8 cellular contexts compared by ENCODE assay signal in the genomic region with DNA sequence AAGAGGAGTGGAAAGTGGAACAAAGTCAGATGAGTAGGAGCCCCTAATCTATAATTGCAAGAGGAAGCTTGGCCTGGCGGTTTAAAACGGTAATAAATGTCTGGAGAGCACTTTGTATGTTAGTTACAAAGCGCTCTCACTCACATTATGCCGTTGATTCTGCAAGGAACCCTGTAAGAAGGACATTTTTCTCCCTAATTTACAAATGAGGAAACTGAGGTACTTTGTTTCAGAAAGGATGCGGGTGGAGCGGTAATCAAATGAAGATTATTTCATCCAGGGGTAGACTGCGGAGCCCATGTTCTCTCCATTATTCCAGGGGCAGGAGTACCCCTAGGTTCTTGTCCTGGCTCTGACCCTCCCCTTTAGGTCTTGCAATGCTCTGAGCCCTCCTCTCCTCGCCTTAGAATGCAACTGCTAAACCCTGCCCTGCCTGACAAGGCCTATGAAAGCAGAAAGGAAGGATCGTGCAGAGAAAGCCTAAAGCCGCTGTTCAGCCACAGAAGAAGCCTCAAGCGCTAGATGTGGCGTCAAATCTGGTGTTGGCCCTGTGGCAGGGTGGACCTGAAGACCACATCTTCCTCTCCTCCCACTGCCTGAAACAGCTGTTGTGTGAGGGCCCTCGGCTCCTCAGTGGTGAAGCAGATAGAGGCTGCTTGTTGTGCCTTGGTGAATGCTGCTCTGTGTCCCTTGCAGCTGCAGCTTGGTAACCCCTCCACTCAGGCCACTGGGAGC. TPM values are rescaled to one million over a fixed set of nuclear protein-coding genes. Genes with fewer than 3 reads are reported as not detected.
DNase-seq lines count a peak whose midpoint lies in the region; ATAC-seq and TF ChIP-seq lines count a peak whose summit lies in the region.

No MANE protein-coding gene starts in this region.

- TF ChIP-seq CTCF in lung (IDR thresholded peaks at IDR 0.05; ENCODE audit: control extremely low read depth, extremely low read depth) (no peak), type B pancreatic cell (conservative IDR thresholded peaks at IDR 0.05) (no peak)

- peak overlapping the region; percentile 94 for H3K27ac Mint-ChIP-seq in type B pancreatic cell

- H4K20me1 ChIP-seq in BLaER1, result peaks cover 40% of the 10 kb centered on the region

- H3K4me3 ChIP-seq in BLaER1, result peak overlapping the region; percentile 92
- H3K4me3 ChIP-seq in Jurkat, Clone E6-1 (ENCODE audit: low read length), result peak overlapping the region; percentile 79
- peak overlapping the region; percentile 88 for H3K4me3 ChIP-seq in lung

- H3K27me3 ChIP-seq in BLaER1, result no peaks in the 10 kb centered on the region
- no peaks in the 10 kb centered on the region for H3K27me3 ChIP-seq in lung (ENCODE audit: control insufficient read depth, insufficient read depth)

- H3K27me3 Mint-ChIP-seq in type B pancreatic cell, result no peaks in the 10 kb centered on the region

- peak overlapping the region; percentile 77 for H3K4me2 ChIP-seq in BLaER1

- H3K9me3 ChIP-seq in BLaER1 (no peaks in the 10 kb centered on the region), lung (ENCODE audit: control insufficient read depth in 2 of 2, insufficient read depth in 1 of 2, low read length in 1 of 2) (no peaks in the 10 kb centered on the region)

- H3K36me3 Mint-ChIP-seq in type B pancreatic cell, result peaks cover 3% of the 10 kb centered on the region

- no peaks in the 10 kb centered on the region for H3K9me3 Mint-ChIP-seq in type B pancreatic cell

- H3K4me1 Mint-ChIP-seq in type B pancreatic cell (ENCODE audit: unreplicated experiment), result peaks cover 19% of the 10 kb centered on the region

- H3K27ac ChIP-seq in BLaER1, result peak overlapping the region; percentile 81
- H3K27ac ChIP-seq in lung (ENCODE audit: low read depth in 1 of 2, low read length in 1 of 2), result peak overlapping the region in 1 of 2 donors; percentile 58

- WGBS in lung, 2 donors, result 45 to 58% methylated on average over 13 of the region's 13 CpGs

- H3K4me3 Mint-ChIP-seq in type B pancreatic cell, result peak overlapping the region; percentile 90

- H3K36me3 ChIP-seq in BLaER1, result peaks cover 27% of the 10 kb centered on the region
- peaks cover 2 to 3% of the 10 kb centered on the region in 2 donors for H3K36me3 ChIP-seq in lung (ENCODE audit: control insufficient read depth in 2 of 2, insufficient read depth in 2 of 2, low read length in 2 of 2)

- peak overlapping the region; percentile 86 for H3K9ac ChIP-seq in BLaER1

- H3K4me1 ChIP-seq in BLaER1 (peaks cover 36% of the 10 kb centered on the region), lung (ENCODE audit: control insufficient read depth in 2 of 2, insufficient read depth in 2 of 2, low read length in 2 of 2) (peaks cover 0 to 10% of the 10 kb centered on the region in 2 donors)

- ATAC-seq in lung (ENCODE audit: insufficient read depth, low FRiP score) (no peak), HG02610 (IDR thresholded peaks at IDR 0.05; ENCODE audit: unreplicated experiment) (no peak), GM18498 (IDR thresholded peaks at IDR 0.05; ENCODE audit: unreplicated experiment) (no peak)

- peak; percentile 55 for DNase-seq in Jurkat, Clone E6-1 (ENCODE audit: low read depth, low spot score)
- peak in 53 of 58 donors; percentile 18 to 89 (median 64) for DNase-seq in anterior cingulate cortex (lab: John Stamatoyannopoulos, UW)
- DNase-seq in lung (ENCODE audit: low spot score), result no peak
- DNase-seq in type B pancreatic cell (ENCODE audit: extremely low spot score, unreplicated experiment), result no peak
- DNase-seq in HuH-7 (ENCODE audit: low spot score), result no peak

RNA-seq across cellular contexts. Expression of a gene that starts 0.6 kb away (rescaled TPM):
- 39.3 TPM for polyA plus RNA-seq in Jurkat, Clone E6-1 (2012; ENCODE audit: insufficient read depth, insufficient read length)
- total RNA-seq in lung (1 to 10 TPM; 6.5 to 7.2 TPM), type B pancreatic cell (ENCODE audit: low replicate concordance) (10.0 and 20.4 TPM in 2 replicates)
- 1 to 10 TPM; 2.8 to 8.1 TPM for polyA plus RNA-seq in lung

RNA-seq across cellular contexts. Expression of a gene that starts 17.4 kb away (rescaled TPM):
- 82.7 TPM for polyA plus RNA-seq in Jurkat, Clone E6-1 (2012; ENCODE audit: insufficient read depth, insufficient read length)
- total RNA-seq in lung, result 10 to 100 TPM; 27.1 to 52.8 TPM
- polyA plus RNA-seq in lung, result 10 to 100 TPM; 34.1 to 94.7 TPM
- total RNA-seq in type B pancreatic cell (ENCODE audit: low replicate concordance), result 48.9 and 53.7 TPM in 2 replicates

Comparison
In these comparisons a context has a peak if more than half of its experiments do, and no peak if none do; other contexts are left out.
1. DNase-seq: peak in Jurkat, Clone E6-1 (single experiment) and anterior cingulate cortex (53 of 58); none in lung (single experiment), type B pancreatic cell (single experiment) and HuH-7 (single experiment).
2. Peak in every context shown above with its lines, with median percentiles within 50 percentile points of each other: H3K4me3 ChIP-seq.